3 cellular contexts compared by ENCODE assay signal in the genomic region with DNA sequence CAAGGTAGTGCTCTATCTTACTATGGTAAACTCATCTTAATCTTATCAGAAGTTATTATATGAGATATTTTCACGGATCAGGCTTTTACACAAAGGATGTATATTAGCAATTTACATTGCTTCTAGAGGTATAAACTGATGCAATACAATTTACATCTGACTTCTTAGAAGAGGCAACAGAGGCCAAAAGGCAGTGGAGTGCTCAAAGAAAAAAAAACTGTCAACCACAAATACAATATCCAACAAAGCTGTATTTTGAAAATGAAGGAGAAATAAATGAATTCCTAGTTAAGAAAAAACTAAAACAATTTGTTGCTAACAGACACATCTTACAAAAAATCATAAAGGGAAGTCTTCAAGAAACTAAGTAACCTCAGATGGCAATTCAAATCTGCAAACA.
"Had no signal": no experiment of that assay in that cellular context is flagged by ENCODE, and none has a peak within 500 bp of the region (broad histone marks: within the 10 kb centered on the region; RNA-seq: fewer than 3 reads in every experiment).

No MANE protein-coding gene starts in this region.

- DNase-seq: GDM1, GF-D8 had no signal

- H3K4me3 ChIP-seq: GM12878 had no signal

- ATAC-seq: GM12878 had no signal
